ENCODE assay signal across 8 cellular contexts in the genomic region with DNA sequence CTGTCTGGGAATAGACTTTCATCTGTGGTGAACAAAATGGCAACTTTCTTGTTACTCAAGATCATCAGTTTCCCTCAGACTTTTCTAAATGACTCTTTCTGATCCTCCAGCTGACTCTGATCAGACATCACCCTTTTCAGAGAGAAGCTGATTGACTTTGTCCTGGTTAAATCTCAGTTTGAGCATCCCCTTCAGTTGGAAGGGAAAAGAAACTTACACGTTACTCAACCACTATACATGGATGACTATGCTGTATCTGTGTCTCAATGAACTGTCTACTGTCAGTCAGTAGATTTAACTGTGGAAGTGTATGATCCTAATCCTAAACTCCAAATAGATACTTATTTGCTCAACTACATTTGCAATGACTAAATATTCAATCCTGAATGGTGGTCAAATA.
"Had no signal": no experiment of that assay in that cellular context is flagged by ENCODE, and none has a peak within 500 bp of the region (broad histone marks: within the 10 kb centered on the region; RNA-seq: fewer than 3 reads in every experiment).

No MANE protein-coding gene starts in this region.

- DNase-seq: GDM1, GF-D8 had no signal

- H3K4me3 ChIP-seq: GM12878 had no signal

- FAIRE-seq: G401.6, GM12878, GM12891, GM12892, GM18507, GM19239 had no signal
